Comparison of ENCODE assay signal across 8 cellular contexts in genomic region chr1:173914366-173914871, GRCh38. TPM values are rescaled to one million over a fixed set of nuclear protein-coding genes. Genes with fewer than 3 reads are reported as not detected.
DNase-seq lines count a peak whose midpoint lies in the region; ATAC-seq and TF ChIP-seq lines count a peak whose summit lies in the region.

No MANE protein-coding gene starts in this region.

- POLR2A ChIA-PET in Caco-2 (lab: Charles Lee), result interaction anchor here (0.7 kb wide), 1 partner anchor 12 kb away, joined by 5 read pairs; no protein-coding TSS in a partner anchor

- 83 to 84% methylated on average over 11 to 13 of the region's 13 CpGs for WGBS in transverse colon (ENCODE audit: low coverage in 1 of 2), 2 donors

- ATAC-seq in HG02623 (IDR thresholded peaks at IDR 0.05; ENCODE audit: unreplicated experiment), result no peak
- ATAC-seq in HG02678 (IDR thresholded peaks at IDR 0.05; ENCODE audit: unreplicated experiment), result no peak

- BruUV-seq in Caco-2 (replicated peaks; lab: Mats Ljungman, UMichigan), result no TSS peak

- peaks cover 10% of the 10 kb centered on the region for H3K4me1 Mint-ChIP-seq in Caco-2 (ENCODE audit: low read depth, unreplicated experiment)
- H3K4me1 Mint-ChIP-seq in HFFc6 (ENCODE audit: low read depth), result no peaks in the 10 kb centered on the region

- H3K27ac ChIP-seq in transverse colon, result no peak overlapping the region

- no peaks in the 10 kb centered on the region for H3K9me3 ChIP-seq in Caco-2
- no peaks in the 10 kb centered on the region for H3K9me3 ChIP-seq in transverse colon

- H3K4me3 Mint-ChIP-seq in Caco-2 (ENCODE audit: unreplicated experiment) (no peak overlapping the region), HFFc6 (no peak overlapping the region)

- H3K36me3 ChIP-seq in Caco-2 (ENCODE audit: control insufficient read depth, insufficient read depth, low read length) (no peaks in the 10 kb centered on the region), transverse colon (no peaks in the 10 kb centered on the region)

- H3K4me1 ChIP-seq in Caco-2 (0 out of 2 replicates have a peak, but pooled peaks cover 7% of the 10 kb centered on the region), transverse colon (no peaks in the 10 kb centered on the region)

- TF ChIP-seq POLR2A in transverse colon (IDR thresholded peaks at IDR 0.05), result no peak

- in situ Hi-C loops in transverse colon (cut with MboI; ENCODE audit: low pct_ligation_motif_present in 1 of 4, low pct_unique_long_range_greater_than_20kb in 1 of 4, low sequenced_read_pairs in 3 of 4), result no loop called here

- TF ChIP-seq CTCF in Caco-2 (IDR thresholded peaks at IDR 0.05; ENCODE audit: insufficient read depth in 1 of 2, low read depth in 1 of 2, low read length in 1 of 2, severe bottlenecking in 1 of 2, unreplicated experiment in 1 of 2) (peak; percentile 38 to 41), HFFc6 (IDR thresholded peaks at IDR 0.05) (peak; percentile 84), transverse colon (IDR thresholded peaks at IDR 0.05) (peak; percentile 20 to 59 (median 50))

- peak in 1 of 2 experiments; percentile 37 for DNase-seq in Caco-2
- peak; percentile 9 for DNase-seq in HFFc6
- DNase-seq in SW 1271 (lab: John Stamatoyannopoulos, UW), result peak; percentile 4 to 11
- peak; percentile 4 for DNase-seq in glomerular endothelial cell (ENCODE audit: extremely low read depth, low read depth, low spot score)
- DNase-seq in transverse colon, result peak; percentile 28
- DNase-seq in NCI-H345 treated with DMSO at 0.1 percent for 48 hours (lab: John Stamatoyannopoulos, UW; ENCODE audit: unreplicated experiment), result no peak

- H3K36me3 Mint-ChIP-seq in Caco-2 (ENCODE audit: insufficient read depth, unreplicated experiment) (no peaks in the 10 kb centered on the region), HFFc6 (ENCODE audit: low read depth) (no peaks in the 10 kb centered on the region)

- H3K27ac Mint-ChIP-seq in Caco-2 (ENCODE audit: unreplicated experiment) (no peak overlapping the region), HFFc6 (no peak overlapping the region)

- intact Hi-C loops in Caco-2 (cut with micrococcal nuclease; ENCODE audit: unreplicated experiment), result loop anchor here (1.0 to 10.0 kb wide), 2 partner anchors 46 to 490 kb away; partner anchors contain the start of gene ZBTB37
- intact Hi-C loops in transverse colon (cut with DNase I; ENCODE audit: low total_unique reads), result no loop called here

- H3K9me3 Mint-ChIP-seq in Caco-2 (ENCODE audit: unreplicated experiment) (no peaks in the 10 kb centered on the region), HFFc6 (no peaks in the 10 kb centered on the region; the same call in 1 of the 2 replicates)

- no peak for TF ChIP-seq EP300 in transverse colon (IDR thresholded peaks at IDR 0.05; ENCODE audit: low read depth)

- H3K4me3 ChIP-seq in Caco-2 (ENCODE audit: low read depth, low read length), result no peak overlapping the region
- H3K4me3 ChIP-seq in transverse colon, result no peak overlapping the region

- CTCF ChIA-PET in Caco-2 (lab: Charles Lee), result no interaction called here

- H3K27me3 ChIP-seq in Caco-2 (replicated peaks; ENCODE audit: control insufficient read depth, insufficient read depth, low read length) (no peaks in the 10 kb centered on the region), transverse colon (no peaks in the 10 kb centered on the region)

- H3K27me3 Mint-ChIP-seq in Caco-2 (ENCODE audit: insufficient read depth, unreplicated experiment) (no peaks in the 10 kb centered on the region), HFFc6 (ENCODE audit: insufficient read depth) (no peaks in the 10 kb centered on the region)

RNA-seq across cellular contexts. Expression of gene SERPINC1, which starts 2.7 kb away (rescaled TPM):
- total RNA-seq in Caco-2 (2022) (0.65 and 0.98 TPM in 2 replicates), glomerular endothelial cell (0.18 TPM in 1 of 2 replicates, not detected in the other), transverse colon (1 to 10 TPM in 1 of 4 donors, not detected in 3; 1.1 TPM)
- under 1 TPM in 5 of 6 experiments, not detected in 1; 0.12 to 0.39 (median 0.29) TPM for total RNA-seq in HFFc6 (2021; fragmentation: NEBNext Ultra II Directional; extraction: Animal tissue kit (Norgen Biotek cat#: 25700))

RNA-seq across cellular contexts. Expression of gene ZBTB37, which starts 46.2 kb away (rescaled TPM):
- total RNA-seq in Caco-2 (2022) (8.1 and 8.4 TPM in 2 replicates), glomerular endothelial cell (4.6 and 5.0 TPM in 2 replicates), transverse colon (1 to 10 TPM; 4.6 to 8.3 (median 6.9) TPM)
- total RNA-seq in HFFc6 (2021; fragmentation: NEBNext Ultra II Directional; extraction: Animal tissue kit (Norgen Biotek cat#: 25700)), result 1 to 10 TPM; 4.9 to 6.6 (median 6.0) TPM

RNA-seq across cellular contexts. Expression of gene GAS5, which starts 46.6 kb away (rescaled TPM):
- total RNA-seq in Caco-2 (2022), result 559 and 641 TPM in 2 replicates
- 100 to 1,000 TPM; 320 to 538 (median 366) TPM for total RNA-seq in HFFc6 (2021; fragmentation: NEBNext Ultra II Directional; extraction: Animal tissue kit (Norgen Biotek cat#: 25700))
- 229 and 265 TPM in 2 replicates for total RNA-seq in glomerular endothelial cell
- total RNA-seq in transverse colon, result 100 to 1,000 TPM in 3 of 4 donors, 10 to 100 TPM in 1; 82.7 to 435 (median 193) TPM
